In the genomic region with DNA sequence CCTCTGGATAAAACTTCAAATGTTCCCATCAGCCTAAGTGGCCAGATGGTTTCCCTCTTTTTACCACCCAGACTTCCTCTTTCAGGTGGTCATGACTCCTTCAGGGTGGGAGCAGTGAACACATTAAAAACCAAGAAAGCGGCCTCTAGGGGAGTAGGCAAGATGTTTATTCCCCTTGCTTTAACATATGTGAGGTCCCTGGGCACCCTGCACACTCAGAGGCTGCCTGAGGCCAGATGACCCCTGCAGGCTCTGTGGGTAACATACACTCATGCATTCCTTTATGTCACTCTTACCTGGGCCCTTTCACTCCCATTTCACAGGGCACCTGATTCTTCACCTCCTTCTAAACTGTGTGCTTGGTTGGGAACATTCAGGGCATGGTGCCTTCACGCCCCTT, we compare ENCODE assay signal across 1 cellular context.
TF ChIP-seq lines count a peak whose summit lies in the region.

No MANE protein-coding gene starts in this region.

TF ChIP-seq in GM12878, 131 proteins besides CTCF, POLR2A, EP300 and RAD21 (continued from another document):
- TF ChIP-seq BCLAF1 (IDR thresholded peaks at IDR 0.05) (no peak), SMAD1 (IDR thresholded peaks at IDR 0.05; ENCODE audit: low read depth, partially characterized antibody) (no peak), MYC (IDR thresholded peaks at IDR 0.05; ENCODE audit: insufficient read depth, insufficient read length, insufficient replicate concordance, low read length, severe bottlenecking) (no peak), HDAC6 (IDR thresholded peaks at IDR 0.05; ENCODE audit: unreplicated experiment) (no peak), ZNF217 (IDR thresholded peaks at IDR 0.05) (no peak), SUPT20H (IDR thresholded peaks at IDR 0.05; ENCODE audit: borderline replicate concordance, control insufficient read depth, low read depth, low read length) (no peak), IKZF1 (conservative IDR thresholded peaks at IDR 0.05) (no peak), RCOR1 (conservative IDR thresholded peaks at IDR 0.05; ENCODE audit: low read depth, low read length) (no peak), DPF2 (IDR thresholded peaks at IDR 0.05) (no peak), ELK1 (IDR thresholded peaks at IDR 0.05; ENCODE audit: low read depth, low read length) (no peak), SP1 (IDR thresholded peaks at IDR 0.05; ENCODE audit: low read depth, low read length) (no peak)
- TF ChIP-seq, protein P1, sequence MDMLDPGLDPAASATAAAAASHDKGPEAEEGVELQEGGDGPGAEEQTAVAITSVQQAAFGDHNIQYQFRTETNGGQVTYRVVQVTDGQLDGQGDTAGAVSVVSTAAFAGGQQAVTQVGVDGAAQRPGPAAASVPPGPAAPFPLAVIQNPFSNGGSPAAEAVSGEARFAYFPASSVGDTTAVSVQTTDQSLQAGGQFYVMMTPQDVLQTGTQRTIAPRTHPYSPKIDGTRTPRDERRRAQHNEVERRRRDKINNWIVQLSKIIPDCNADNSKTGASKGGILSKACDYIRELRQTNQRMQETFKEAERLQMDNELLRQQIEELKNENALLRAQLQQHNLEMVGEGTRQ (IDR thresholded peaks at IDR 0.05; ENCODE audit: borderline replicate concordance, low read depth, low read length), result no peak
TF ChIP-seq in GM12878: peak in this region for 0.
